In genomic region chr3:102068327-102068726, GRCh38 we compare ENCODE assay signal across 24 cellular contexts.
DNase-seq lines count a peak whose midpoint lies in the region; ATAC-seq and TF ChIP-seq lines count a peak whose summit lies in the region.
"Had no signal": no experiment of that assay in that cellular context is flagged by ENCODE, and none has a peak within 500 bp of the region (broad histone marks: within the 10 kb centered on the region; RNA-seq: fewer than 3 reads in every experiment).

No MANE protein-coding gene starts in this region.

- intact Hi-C loops in activated CD4-positive, alpha-beta T cell treated with anti-CD3 and anti-CD28 coated beads, Interleukin-2, amount 10 ng/mL, durations not matched to agents 24 days and 14 days (cut with micrococcal nuclease), result no loop called here

- peaks cover 19 to 28% of the 10 kb centered on the region in 2 donors for H3K4me1 Mint-ChIP-seq in stimulated activated naive B cell treated with anti-CD40 and anti-IgM and Interleukin-4, amounts not matched to agents 10 μg/mL and 1 μg/mL and 100 μg/mL, for 72 hours
- H3K4me1 Mint-ChIP-seq in activated CD4-positive, alpha-beta T cell treated with anti-CD3 and anti-CD28 coated beads, Interleukin-2, amount 10 ng/mL, durations not matched to agents 24 days and 14 days, result peaks cover 10% of the 10 kb centered on the region

- ATAC-seq in activated CD4-positive, CD25-positive, alpha-beta regulatory T cell treated with anti-CD3 and anti-CD28 coated beads, Interleukin-2, amount 50 U/mL, for 24 hours, result peak; percentile 17 to 36
- ATAC-seq in SK-N-SH treated with all-trans-retinoic acid at 6 μM for 48 hours (peak; percentile 70), foreskin keratinocyte (peak; percentile 74), HG02884 (IDR thresholded peaks at IDR 0.05; ENCODE audit: unreplicated experiment) (no peak)
- ATAC-seq in stimulated activated naive B cell treated with anti-CD40 and anti-IgM and Interleukin-4, amounts not matched to agents 10 μg/mL and 1 μg/mL and 100 μg/mL, for 72 hours (replicated peaks), result peak; percentile 64 to 68
- ATAC-seq: lower lobe of right lung; naive thymus-derived CD8-positive, alpha-beta T cell had no signal

- no peak for TF ChIP-seq CTCF in foreskin keratinocyte (conservative IDR thresholded peaks at IDR 0.05)

- H3K27ac Mint-ChIP-seq in stimulated activated naive B cell treated with anti-CD40 and anti-IgM and Interleukin-4, amounts not matched to agents 10 μg/mL and 1 μg/mL and 100 μg/mL, for 72 hours, result peak overlapping the region; percentile 75
- H3K27ac Mint-ChIP-seq in activated CD4-positive, alpha-beta T cell treated with anti-CD3 and anti-CD28 coated beads, Interleukin-2, amount 10 ng/mL, durations not matched to agents 24 days and 14 days, result no peak overlapping the region
- H3K27ac Mint-ChIP-seq: dendritic cell treated with granulocyte-macrophage colony-stimulating factor and Interleukin-4, amounts not matched to agents 40 ng/mL and 50 ng/mL, for 4 days had no signal

- H3K27me3 Mint-ChIP-seq in stimulated activated naive B cell treated with anti-CD40 and anti-IgM and Interleukin-4, amounts not matched to agents 10 μg/mL and 1 μg/mL and 100 μg/mL, for 72 hours, result no peaks in the 10 kb centered on the region
- H3K27me3 Mint-ChIP-seq in activated CD4-positive, alpha-beta T cell treated with anti-CD3 and anti-CD28 coated beads, Interleukin-2, amount 10 ng/mL, durations not matched to agents 24 days and 14 days, result no peaks in the 10 kb centered on the region
- H3K27me3 Mint-ChIP-seq: naive thymus-derived CD8-positive, alpha-beta T cell had no signal

- H3K4me1 ChIP-seq in foreskin keratinocyte, result peaks cover 21% of the 10 kb centered on the region
- H3K4me1 ChIP-seq: lower lobe of right lung, upper lobe of left lung had no signal

- H3K9me3 Mint-ChIP-seq in stimulated activated naive B cell treated with anti-CD40 and anti-IgM and Interleukin-4, amounts not matched to agents 10 μg/mL and 1 μg/mL and 100 μg/mL, for 72 hours, result peaks cover 0 to 4% of the 10 kb centered on the region in 2 donors
- peaks cover 5% of the 10 kb centered on the region for H3K9me3 Mint-ChIP-seq in activated CD4-positive, alpha-beta T cell treated with anti-CD3 and anti-CD28 coated beads, Interleukin-2, amount 10 ng/mL, durations not matched to agents 24 days and 14 days
- H3K9me3 Mint-ChIP-seq: dendritic cell treated with granulocyte-macrophage colony-stimulating factor and Interleukin-4, amounts not matched to agents 40 ng/mL and 50 ng/mL, for 4 days had no signal

- H3K27ac ChIP-seq in foreskin keratinocyte, result no peak overlapping the region
- H3K27ac ChIP-seq: C4-2B, HL-60, lower lobe of right lung, upper lobe of left lung, VCaP had no signal

- no peak overlapping the region for H3K4me3 Mint-ChIP-seq in stimulated activated naive B cell treated with anti-CD40 and anti-IgM and Interleukin-4, amounts not matched to agents 10 μg/mL and 1 μg/mL and 100 μg/mL, for 72 hours
- no peak overlapping the region for H3K4me3 Mint-ChIP-seq in activated CD4-positive, alpha-beta T cell treated with anti-CD3 and anti-CD28 coated beads, Interleukin-2, amount 10 ng/mL, durations not matched to agents 24 days and 14 days
- H3K4me3 Mint-ChIP-seq: dendritic cell treated with granulocyte-macrophage colony-stimulating factor and Interleukin-4, amounts not matched to agents 40 ng/mL and 50 ng/mL, for 4 days; naive thymus-derived CD8-positive, alpha-beta T cell had no signal

- DNase-seq in activated CD4-positive, CD25-positive, alpha-beta regulatory T cell treated with anti-CD3 and anti-CD28 coated beads, Interleukin-2, amount 50 U/mL, for 72 hours, result no peak
- DNase-seq in foreskin keratinocyte, result peak in 1 of 2 donors; percentile 63
- no peak for DNase-seq in stimulated activated naive B cell treated with anti-CD40 and anti-IgM and Interleukin-4, amounts not matched to agents 10 μg/mL and 1 μg/mL and 100 μg/mL, for 72 hours
- DNase-seq in NCI-H146 (lab: John Stamatoyannopoulos, UW), result no peak
- no peak for DNase-seq in activated CD4-positive, alpha-beta T cell treated with anti-CD3 and anti-CD28 coated beads, Interleukin-2, amount 10 ng/mL, durations not matched to agents 24 days and 14 days
- DNase-seq: activated effector memory CD4-positive, alpha-beta T cell treated with anti-CD3 and anti-CD28 coated beads, Interleukin-2, amount 50 U/mL, for 16 hours; DMS 273 treated with DMSO at 0.1 percent for 48 hours; erythroblast; KBM-7; lower lobe of right lung; naive thymus-derived CD8-positive, alpha-beta T cell; NCI-H1417 treated with DMSO at 0.1 percent for 48 hours; NCI-H345; NK-92 treated with Interleukin-12 subunit alpha and Interleukin-12 subunit beta, amount 100 ng/mL, for 24 hours; posterior cingulate gyrus; upper lobe of left lung had no signal

- H3K27me3 ChIP-seq in foreskin keratinocyte, result no peaks in the 10 kb centered on the region
- H3K27me3 ChIP-seq: ascending aorta, upper lobe of left lung had no signal

- peaks cover 3 to 4% of the 10 kb centered on the region in 2 donors for H3K36me3 Mint-ChIP-seq in stimulated activated naive B cell treated with anti-CD40 and anti-IgM and Interleukin-4, amounts not matched to agents 10 μg/mL and 1 μg/mL and 100 μg/mL, for 72 hours
- no peaks in the 10 kb centered on the region for H3K36me3 Mint-ChIP-seq in activated CD4-positive, alpha-beta T cell treated with anti-CD3 and anti-CD28 coated beads, Interleukin-2, amount 10 ng/mL, durations not matched to agents 24 days and 14 days (ENCODE audit: low read depth)
- H3K36me3 Mint-ChIP-seq: naive thymus-derived CD8-positive, alpha-beta T cell had no signal

TF ChIP-seq in SK-N-SH treated with all-trans-retinoic acid at 6 μM for 48 hours, 23 proteins besides CTCF, POLR2A, EP300 and RAD21:
- peak; percentile 30; the same call in 1 of the 2 replicates for TF ChIP-seq ISL1 (CRISPR knock-in tag; IDR thresholded peaks at IDR 0.05)
- TF ChIP-seq TSHZ2 (CRISPR knock-in tag; IDR thresholded peaks at IDR 0.05), result no peak
- TF ChIP-seq ZC3H10 (CRISPR knock-in tag; IDR thresholded peaks at IDR 0.05), result peak; percentile 87
- peak; percentile 66 for TF ChIP-seq TOX (CRISPR knock-in tag; IDR thresholded peaks at IDR 0.05; ENCODE audit: borderline replicate concordance)
TF ChIP-seq in SK-N-SH treated with all-trans-retinoic acid at 6 μM for 48 hours: peak in this region for 3.
